In genomic region chr1:165350861-165351260, GRCh38 we compare ENCODE assay signal across 19 cellular contexts. TPM values are rescaled to one million over a fixed set of nuclear protein-coding genes. Genes with fewer than 3 reads are reported as not detected.
DNase-seq lines count a peak whose midpoint lies in the region; ATAC-seq and TF ChIP-seq lines count a peak whose summit lies in the region.
"Had no signal": no experiment of that assay in that cellular context is flagged by ENCODE, and none has a peak within 500 bp of the region (broad histone marks: within the 10 kb centered on the region; RNA-seq: fewer than 3 reads in every experiment).

No MANE protein-coding gene starts in this region.

- H3K18ac ChIP-seq in mesendoderm (ENCODE audit: low read length): no peak overlapping the region

- no CpG with 5 or more reads among the region's 3 CpGs for WGBS in mesendoderm (ENCODE audit: extremely low coverage, insufficient coverage, low lambda C conversion rate)

- no peak overlapping the region for H2AK5ac ChIP-seq in mesendoderm (ENCODE audit: low read length)

- no peak overlapping the region for H3K23ac ChIP-seq in mesendoderm (ENCODE audit: low read length)

- no peak overlapping the region for H3K4ac ChIP-seq in mesendoderm (ENCODE audit: low read depth, low read length)

- no peaks in the 10 kb centered on the region for H3K79me1 ChIP-seq in mesendoderm (ENCODE audit: low read length)

- no peak overlapping the region for H2BK15ac ChIP-seq in mesendoderm (replicated peaks; ENCODE audit: low read depth)

- H2BK5ac ChIP-seq in mesendoderm (ENCODE audit: low read length): no peak overlapping the region

- H2BK120ac ChIP-seq in mesendoderm (ENCODE audit: low read depth, low read length): no peak overlapping the region

- H3K27me3 ChIP-seq in GM23338 (ENCODE audit: insufficient read depth) (peaks cover 83% of the 10 kb centered on the region), mesendoderm (ENCODE audit: insufficient read depth, low read length, poor library complexity) (peaks cover 50% of the 10 kb centered on the region)

- DNase-seq in GM23338 (ENCODE audit: low spot score) (peak; percentile 90), NCI-H2227 treated with DMSO at 0.1 percent for 48 hours (lab: John Stamatoyannopoulos, UW) (peak; percentile 15), ecto neural progenitor cell (ENCODE audit: low spot score) (peak; percentile 60), mesendoderm (peak; percentile 41), OCI-M2 (lab: John Stamatoyannopoulos, UW; ENCODE audit: unreplicated experiment) (no peak), glutamatergic neuron (no peak)
- DNase-seq: CD8-positive, alpha-beta T cell; DND-41; KG1; MV-4-11; NCI-H1417; NCI-H187 treated with DMSO at 0.1 percent for 48 hours; NCI-H345; NCI-H526 treated with DMSO at 0.1 percent for 48 hours had no signal

- H3K9ac ChIP-seq in mesendoderm (ENCODE audit: low read length): no peak overlapping the region
- H3K9ac ChIP-seq: BLaER1 had no signal

- H4K8ac ChIP-seq in mesendoderm (ENCODE audit: low read depth, low read length): no peak overlapping the region

- no peak overlapping the region for H3K27ac ChIP-seq in GM23338 (ENCODE audit: low read depth)
- no peak overlapping the region for H3K27ac ChIP-seq in mesendoderm (ENCODE audit: low read depth, low read length)
- H3K27ac ChIP-seq: BLaER1 had no signal

- no peak overlapping the region for H3K27ac Mint-ChIP-seq in GM23338
- no peak overlapping the region for H3K27ac Mint-ChIP-seq in activated T-helper 17 cell treated with anti-CD3 and anti-CD28 coated beads, Interleukin-2, amount 50 U/mL, for 72 hours
- no peak overlapping the region for H3K27ac Mint-ChIP-seq in glutamatergic neuron (ENCODE audit: unreplicated experiment)
- H3K27ac Mint-ChIP-seq: CD8-positive, alpha-beta T cell had no signal

- H4K5ac ChIP-seq in mesendoderm (ENCODE audit: low read length): no peak overlapping the region

- ATAC-seq in GM23338: peak; percentile 29
- ATAC-seq in GM21576 (IDR thresholded peaks at IDR 0.05; ENCODE audit: unreplicated experiment): no peak
- no peak for ATAC-seq in activated T-helper 17 cell treated with anti-CD3 and anti-CD28 coated beads, Interleukin-2, amount 50 U/mL, for 72 hours (replicated peaks)
- ATAC-seq: CD8-positive, alpha-beta T cell had no signal

- H3K9me3 Mint-ChIP-seq in GM23338 (no peaks in the 10 kb centered on the region; the same call in 2 of the 3 replicates), glutamatergic neuron (ENCODE audit: unreplicated experiment) (peaks cover 9% of the 10 kb centered on the region)
- no peaks in the 10 kb centered on the region for H3K9me3 Mint-ChIP-seq in activated T-helper 17 cell treated with anti-CD3 and anti-CD28 coated beads, Interleukin-2, amount 50 U/mL, for 72 hours
- H3K9me3 Mint-ChIP-seq: CD8-positive, alpha-beta T cell had no signal

- H3K4me2 ChIP-seq in GM23338 (peak overlapping the region; percentile 98; the same call in 1 of the 2 replicates), mesendoderm (ENCODE audit: low read length) (no peak overlapping the region)
- H3K4me2 ChIP-seq: BLaER1 had no signal

- TF ChIP-seq CTCF in GM23338 (conservative IDR thresholded peaks at IDR 0.05; ENCODE audit: low read depth in 2 of 2): no peak
- TF ChIP-seq CTCF in glutamatergic neuron (IDR thresholded peaks at IDR 0.05; ENCODE audit: partially characterized antibody, unreplicated experiment): no peak

- H3K36me3 ChIP-seq in GM23338 (ENCODE audit: insufficient read depth): no peaks in the 10 kb centered on the region
- H3K36me3 ChIP-seq in mesendoderm (ENCODE audit: control insufficient read depth, insufficient read depth, low read length): no peaks in the 10 kb centered on the region

- no peak overlapping the region for H3K4me3 ChIP-seq in GM23338
- H3K4me3 ChIP-seq in mesendoderm (ENCODE audit: low read length): no peak overlapping the region
- H3K4me3 ChIP-seq: BLaER1 had no signal

- no peaks in the 10 kb centered on the region for H3K36me3 Mint-ChIP-seq in GM23338 (ENCODE audit: low read depth)
- no peaks in the 10 kb centered on the region for H3K36me3 Mint-ChIP-seq in activated T-helper 17 cell treated with anti-CD3 and anti-CD28 coated beads, Interleukin-2, amount 50 U/mL, for 72 hours (ENCODE audit: low read depth)
- H3K36me3 Mint-ChIP-seq in glutamatergic neuron (ENCODE audit: unreplicated experiment): no peaks in the 10 kb centered on the region
- H3K36me3 Mint-ChIP-seq: CD8-positive, alpha-beta T cell had no signal

- H3K56ac ChIP-seq in mesendoderm (ENCODE audit: low read length): no peak overlapping the region

- H3K4me1 Mint-ChIP-seq in GM23338 (peaks cover 58% of the 10 kb centered on the region), glutamatergic neuron (ENCODE audit: low read depth, unreplicated experiment) (peaks cover 20% of the 10 kb centered on the region)
- no peaks in the 10 kb centered on the region for H3K4me1 Mint-ChIP-seq in activated T-helper 17 cell treated with anti-CD3 and anti-CD28 coated beads, Interleukin-2, amount 50 U/mL, for 72 hours

- H3K27me3 Mint-ChIP-seq in GM23338 (ENCODE audit: insufficient read depth, low read depth, poor library complexity) (peaks cover 56% of the 10 kb centered on the region), glutamatergic neuron (ENCODE audit: unreplicated experiment) (peaks cover 23% of the 10 kb centered on the region)
- peaks cover 80% of the 10 kb centered on the region for H3K27me3 Mint-ChIP-seq in activated T-helper 17 cell treated with anti-CD3 and anti-CD28 coated beads, Interleukin-2, amount 50 U/mL, for 72 hours

- 0 out of 2 replicates have a peak, but pooled peaks cover 6% of the 10 kb centered on the region for H3F3A ChIP-seq in GM23338 (replicated peaks; ENCODE audit: low read depth)

- no peaks in the 10 kb centered on the region for H3K9me2 ChIP-seq in GM23338 (ENCODE audit: insufficient read depth)

- H3K4me1 ChIP-seq in GM23338 (ENCODE audit: insufficient read depth) (peaks cover 72% of the 10 kb centered on the region), mesendoderm (ENCODE audit: control insufficient read depth, low read depth, low read length) (no peaks in the 10 kb centered on the region)
- H3K4me1 ChIP-seq: BLaER1 had no signal

- peaks cover 5% of the 10 kb centered on the region; the same call in 1 of the 2 replicates for H4K20me1 ChIP-seq in GM23338 (replicated peaks; ENCODE audit: insufficient read depth)

- H3K4me3 Mint-ChIP-seq in GM23338 (peak overlapping the region; percentile 27; the same call in 1 of the 3 replicates), glutamatergic neuron (ENCODE audit: unreplicated experiment) (no peak overlapping the region)
- no peak overlapping the region for H3K4me3 Mint-ChIP-seq in activated T-helper 17 cell treated with anti-CD3 and anti-CD28 coated beads, Interleukin-2, amount 50 U/mL, for 72 hours
- H3K4me3 Mint-ChIP-seq: CD8-positive, alpha-beta T cell had no signal

- H3K79me2 ChIP-seq in GM23338 (replicated peaks; ENCODE audit: insufficient read depth) (no peaks in the 10 kb centered on the region), mesendoderm (ENCODE audit: control insufficient read depth, insufficient read depth, low read length) (no peaks in the 10 kb centered on the region)

- H2AFZ ChIP-seq in GM23338: no peak overlapping the region

TF ChIP-seq in GM23338, 12 proteins besides CTCF, POLR2A, EP300 and RAD21 (continues in another document):
- no peak for TF ChIP-seq STAT1 (IDR thresholded peaks at IDR 0.05; ENCODE audit: unreplicated experiment)
- no peak for TF ChIP-seq EZH2phosphoT487 (IDR thresholded peaks at IDR 0.05; ENCODE audit: unreplicated experiment)
- TF ChIP-seq REST (IDR thresholded peaks at IDR 0.05; ENCODE audit: unreplicated experiment): no peak
- TF ChIP-seq ETS1 (IDR thresholded peaks at IDR 0.05): no peak

RNA-seq across cellular contexts. Expression of gene LMX1A, which starts 5.7 kb away (rescaled TPM):
- not detected in 2 replicates for total RNA-seq in GM23338 (2014; rRNA removed; shearing (Covaris generic))
- polyA plus RNA-seq in GM23338 (2016; fragmentation: Nextera tagmentation; extraction: Ambion mirVana): not detected in 2 replicates
- not detected for polyA plus RNA-seq in mesendoderm (2013, experiment 1 of 2)
- polyA plus RNA-seq in mesendoderm (2013, experiment 2 of 2): not detected
- not detected for total RNA-seq in activated T-helper 17 cell treated with anti-CD3 and anti-CD28 coated beads, Interleukin-2, amount 50 U/mL, for 72 hours
- total RNA-seq in glutamatergic neuron (ENCODE audit: unreplicated experiment): not detected
- total RNA-seq: A673; CD8-positive, alpha-beta T cell; T-helper 1 cell treated with Interleukin-12 subunit alpha and Interleukin-12 subunit beta and Interleukin-4 antibody, amounts not matched to agents 30 ng/mL and 1 ng/mL, for 36 hours had no signal

Comparison
In these comparisons a context has a peak if more than half of its experiments do, and no peak if none do; other contexts are left out.
1. DNase-seq: peak in GM23338 (single experiment), NCI-H2227 treated with DMSO at 0.1 percent for 48 hours (single experiment), ecto neural progenitor cell (single experiment) and mesendoderm (single experiment); none in OCI-M2 (single experiment) and glutamatergic neuron (single experiment).